9 cellular contexts compared by ENCODE assay signal in genomic region chr6:116847234-116847633, GRCh38. TPM values are rescaled to one million over a fixed set of nuclear protein-coding genes. Genes with fewer than 3 reads are reported as not detected.
DNase-seq lines count a peak whose midpoint lies in the region; TF ChIP-seq lines count a peak whose summit lies in the region.
"Had no signal": no experiment of that assay in that cellular context is flagged by ENCODE, and none has a peak within 500 bp of the region (broad histone marks: within the 10 kb centered on the region; RNA-seq: fewer than 3 reads in every experiment).

No MANE protein-coding gene starts in this region.

- TF ChIP-seq CTCF in coronary artery (IDR thresholded peaks at IDR 0.05): no peak

- H3K36me3 ChIP-seq in SK-N-MC (ENCODE audit: insufficient read depth, low read length): no peaks in the 10 kb centered on the region

- TF ChIP-seq EP300 in Ishikawa (IDR thresholded peaks at IDR 0.05; ENCODE audit: borderline replicate concordance): no peak

- H3K9ac ChIP-seq in SK-N-MC (ENCODE audit: insufficient read length): no peak overlapping the region

- peak in 2 of 3 experiments; percentile 4 to 67 for DNase-seq in NCI-H1417 (lab: John Stamatoyannopoulos, UW)
- DNase-seq in NCI-H1417 treated with DMSO at 0.1 percent for 48 hours (lab: John Stamatoyannopoulos, UW): no peak
- DNase-seq in SK-N-MC (ENCODE audit: low read depth, low spot score): peak; percentile 16
- DNase-seq in hepatic stellate cell (ENCODE audit: low spot score): peak; percentile 5
- DNase-seq in activated CD4-positive, alpha-beta T cell treated with anti-CD3 and anti-CD28 coated beads, Interleukin-2, amount 10 ng/mL, durations not matched to agents 24 days and 14 days: no peak
- DNase-seq in activated naive CD4-positive, alpha-beta T cell treated with anti-CD3 and anti-CD28 coated beads, Interleukin-2, amount 50 U/mL, for 16 hours: no peak
- no peak for DNase-seq in coronary artery (ENCODE audit: low spot score)

- H3K4me3 Mint-ChIP-seq in activated CD4-positive, alpha-beta T cell treated with anti-CD3 and anti-CD28 coated beads, Interleukin-2, amount 10 ng/mL, durations not matched to agents 24 days and 14 days: no peak overlapping the region
- H3K4me3 Mint-ChIP-seq: B cell had no signal

- peak; percentile 42 for TF ChIP-seq RAD21 in Ishikawa (IDR thresholded peaks at IDR 0.05; ENCODE audit: low read depth)

- no peaks in the 10 kb centered on the region for H3K36me3 Mint-ChIP-seq in activated CD4-positive, alpha-beta T cell treated with anti-CD3 and anti-CD28 coated beads, Interleukin-2, amount 10 ng/mL, durations not matched to agents 24 days and 14 days (ENCODE audit: low read depth)

- H3K4me3 ChIP-seq in SK-N-MC: no peak overlapping the region
- no peak overlapping the region for H3K4me3 ChIP-seq in coronary artery

- intact Hi-C loops in activated CD4-positive, alpha-beta T cell treated with anti-CD3 and anti-CD28 coated beads, Interleukin-2, amount 10 ng/mL, durations not matched to agents 24 days and 14 days (cut with micrococcal nuclease): loop anchor here (2.0 to 10.0 kb wide), 2 partner anchors 68 to 312 kb away; no protein-coding TSS in a partner anchor

- H3K27me3 Mint-ChIP-seq in activated CD4-positive, alpha-beta T cell treated with anti-CD3 and anti-CD28 coated beads, Interleukin-2, amount 10 ng/mL, durations not matched to agents 24 days and 14 days: no peaks in the 10 kb centered on the region

- H3K4me1 Mint-ChIP-seq in activated CD4-positive, alpha-beta T cell treated with anti-CD3 and anti-CD28 coated beads, Interleukin-2, amount 10 ng/mL, durations not matched to agents 24 days and 14 days: no peaks in the 10 kb centered on the region
- H3K4me1 Mint-ChIP-seq: B cell had no signal

- no peaks in the 10 kb centered on the region for H3K9me3 ChIP-seq in SK-N-MC (ENCODE audit: low read depth, low read length)

- no peak overlapping the region for H3K27ac Mint-ChIP-seq in activated CD4-positive, alpha-beta T cell treated with anti-CD3 and anti-CD28 coated beads, Interleukin-2, amount 10 ng/mL, durations not matched to agents 24 days and 14 days
- H3K27ac Mint-ChIP-seq: B cell had no signal

- H3K27ac ChIP-seq in SK-N-MC: no peak overlapping the region
- no peak overlapping the region for H3K27ac ChIP-seq in coronary artery

- no peaks in the 10 kb centered on the region for H3K9me3 Mint-ChIP-seq in activated CD4-positive, alpha-beta T cell treated with anti-CD3 and anti-CD28 coated beads, Interleukin-2, amount 10 ng/mL, durations not matched to agents 24 days and 14 days

TF ChIP-seq in Ishikawa, 13 proteins besides CTCF, POLR2A, EP300 and RAD21:
- TF ChIP-seq USF1 (IDR thresholded peaks at IDR 0.05) (no peak), TCF12 (IDR thresholded peaks at IDR 0.05; ENCODE audit: low read depth) (no peak), TEAD4 (IDR thresholded peaks at IDR 0.05) (no peak), CEBPB (IDR thresholded peaks at IDR 0.05) (no peak), TAF1 (IDR thresholded peaks at IDR 0.05; ENCODE audit: low read depth) (no peak), EGR1 (IDR thresholded peaks at IDR 0.05) (no peak), REST (IDR thresholded peaks at IDR 0.05; ENCODE audit: low read depth) (no peak), CREB1 (IDR thresholded peaks at IDR 0.05; ENCODE audit: low read depth) (no peak), FOXM1 (IDR thresholded peaks at IDR 0.05; ENCODE audit: borderline replicate concordance, low read depth) (no peak), YY1 (IDR thresholded peaks at IDR 0.05; ENCODE audit: low read depth) (no peak), ZBTB7A (IDR thresholded peaks at IDR 0.05; ENCODE audit: low read depth) (no peak), NFIC (IDR thresholded peaks at IDR 0.05) (no peak), MAX (IDR thresholded peaks at IDR 0.05) (no peak)

RNA-seq across cellular contexts. Expression of gene GPRC6A, which starts 18.4 kb away (rescaled TPM):
- not detected in 2 replicates for total RNA-seq in activated CD4-positive, alpha-beta T cell treated with anti-CD3 and anti-CD28 coated beads, Interleukin-2, amount 10 ng/mL, durations not matched to agents 24 days and 14 days
- total RNA-seq: B cell had no signal

RNA-seq across cellular contexts. Expression of gene RFX6, which starts 29.8 kb away (rescaled TPM):
- not detected in 2 replicates for total RNA-seq in activated CD4-positive, alpha-beta T cell treated with anti-CD3 and anti-CD28 coated beads, Interleukin-2, amount 10 ng/mL, durations not matched to agents 24 days and 14 days
- total RNA-seq: B cell had no signal

Comparison
In these comparisons a context has a peak if more than half of its experiments do, and no peak if none do; other contexts are left out.
1. DNase-seq: peak in NCI-H1417 (2 of 3), SK-N-MC (single experiment) and hepatic stellate cell (single experiment); none in NCI-H1417 treated with DMSO at 0.1 percent for 48 hours (single experiment), activated CD4-positive, alpha-beta T cell treated with anti-CD3 and anti-CD28 coated beads, Interleukin-2, amount 10 ng/mL, durations not matched to agents 24 days and 14 days (single experiment), activated naive CD4-positive, alpha-beta T cell treated with anti-CD3 and anti-CD28 coated beads, Interleukin-2, amount 50 U/mL, for 16 hours (single experiment) and coronary artery (single experiment).